Comparison of ENCODE assay signal across 8 cellular contexts in genomic region chr6:37820713-37821069, GRCh38. TPM values are rescaled to one million over a fixed set of nuclear protein-coding genes. Genes with fewer than 3 reads are reported as not detected.
A peak's percentile ranks its signal among the peaks of the same experiment; 100 is the strongest.
DNase-seq lines count a peak whose midpoint lies in the region; ATAC-seq, FAIRE-seq and TF ChIP-seq lines count a peak whose summit lies in the region.

No MANE protein-coding gene starts in this region.

- peak overlapping the region; percentile 82 for H3K56ac ChIP-seq in mesendoderm (ENCODE audit: low read length)

- H3K9ac ChIP-seq in mesendoderm (ENCODE audit: low read length), result peak overlapping the region; percentile 73

- no peak overlapping the region for H3K23ac ChIP-seq in mesendoderm (ENCODE audit: low read length)

- TF ChIP-seq CTCF in A549 (IDR thresholded peaks at IDR 0.05) (no peak), HFFc6 (IDR thresholded peaks at IDR 0.05) (no peak), bronchial epithelial cell (IDR thresholded peaks at IDR 0.05; ENCODE audit: insufficient read depth, low read length, severe bottlenecking) (no peak), GM10248 (IDR thresholded peaks at IDR 0.05; ENCODE audit: control extremely low read depth, extremely low read depth, low read depth, missing control alignments) (no peak)

- FAIRE-seq in A549 (lab: Jason Lieb, UNC) (no peak), bronchial epithelial cell (lab: Jason Lieb, UNC) (no peak)

- H3K4ac ChIP-seq in mesendoderm (ENCODE audit: low read depth, low read length), result no peak overlapping the region

- H3K79me2 ChIP-seq in mesendoderm (ENCODE audit: control insufficient read depth, insufficient read depth, low read length), result peaks cover 38% of the 10 kb centered on the region

- H3K27me3 Mint-ChIP-seq in HFFc6 (ENCODE audit: insufficient read depth), result no peaks in the 10 kb centered on the region

- TF ChIP-seq EP300 in A549 (IDR thresholded peaks at IDR 0.05), result no peak

- H2BK5ac ChIP-seq in mesendoderm (ENCODE audit: low read length), result no peak overlapping the region

- H3K4me1 Mint-ChIP-seq in HFFc6 (ENCODE audit: low read depth), result peaks cover 54% of the 10 kb centered on the region

- H3K36me3 ChIP-seq in bronchial epithelial cell (ENCODE audit: control insufficient read depth, insufficient read depth, low read length) (no peaks in the 10 kb centered on the region), mesendoderm (ENCODE audit: control insufficient read depth, insufficient read depth, low read length) (no peaks in the 10 kb centered on the region)

- H3K18ac ChIP-seq in mesendoderm (ENCODE audit: low read length), result peak overlapping the region; percentile 99

- no peaks in the 10 kb centered on the region for H3K9me3 ChIP-seq in A549

- no peaks in the 10 kb centered on the region for H3K9me3 Mint-ChIP-seq in HFFc6

- H3K4me1 ChIP-seq in A549, result peaks cover 35% of the 10 kb centered on the region
- H3K4me1 ChIP-seq in mesendoderm (ENCODE audit: control insufficient read depth, low read depth, low read length), result peaks cover 6% of the 10 kb centered on the region

- ATAC-seq in A549 (no peak), left lobe of liver (no peak)

- no peaks in the 10 kb centered on the region for H3K36me3 Mint-ChIP-seq in HFFc6 (ENCODE audit: low read depth)

- CTCF ChIA-PET in A549 (lab: Yijun Ruan, JAX) (interaction anchor here (1.0 kb wide), 1 partner anchor 10 kb away, joined by 3 read pairs; no protein-coding TSS in a partner anchor), GM10248 (lab: Yijun Ruan, JAX) (interaction anchor here (0.9 to 1.3 kb wide), 4 partner anchors 11 to 953 kb away, joined by 3 to 4 read pairs (median 4); no protein-coding TSS in a partner anchor)

- peak overlapping the region; percentile 98 to 100 for H3K27ac ChIP-seq in A549
- H3K27ac ChIP-seq in mesendoderm (ENCODE audit: low read depth, low read length), result peak overlapping the region; percentile 27

- H3K27ac Mint-ChIP-seq in HFFc6, result peak overlapping the region; percentile 76

- no peak for TF ChIP-seq POLR2A in A549 (IDR thresholded peaks at IDR 0.05; ENCODE audit: low read length)

- H3K4me3 ChIP-seq in A549, result peak overlapping the region; percentile 62
- peak overlapping the region; percentile 72 for H3K4me3 ChIP-seq in bronchial epithelial cell (ENCODE audit: low read depth, low read length)
- H3K4me3 ChIP-seq in mesendoderm (ENCODE audit: low read length), result peak overlapping the region; percentile 71

- POLR2A ChIA-PET in A549 (lab: Yijun Ruan, JAX) (interaction anchor here (0.9 kb wide), 1 partner anchor 11 kb away, joined by 5 read pairs; no protein-coding TSS in a partner anchor), GM10248 (lab: Yijun Ruan, JAX) (interaction anchor here (0.8 kb wide), 1 partner anchor 38 kb away, joined by 3 read pairs; no protein-coding TSS in a partner anchor)

- H3K27me3 ChIP-seq in bronchial epithelial cell (ENCODE audit: control insufficient read depth, insufficient read depth, low read length), result no peaks in the 10 kb centered on the region
- H3K27me3 ChIP-seq in mesendoderm (ENCODE audit: insufficient read depth, low read length, poor library complexity), result no peaks in the 10 kb centered on the region

- intact Hi-C loops in posterior vena cava (cut with DNase I), result no loop called here

- H2AK5ac ChIP-seq in mesendoderm (ENCODE audit: low read length), result no peak overlapping the region

- no peak overlapping the region for H2BK120ac ChIP-seq in mesendoderm (ENCODE audit: low read depth, low read length)

- 28% methylated on average over 3 of the region's 3 CpGs for WGBS in A549 (ENCODE audit: missing lambda C conversion rate)
- no CpG with 5 or more reads among the region's 3 CpGs for WGBS in mesendoderm (ENCODE audit: extremely low coverage, insufficient coverage, low lambda C conversion rate)

- no peak for TF ChIP-seq RAD21 in A549 (conservative IDR thresholded peaks at IDR 0.05 in 1 of 2, IDR thresholded peaks at IDR 0.05 in 1 of 2)

- no peak overlapping the region for H4K8ac ChIP-seq in mesendoderm (ENCODE audit: low read depth, low read length)

- peak overlapping the region; percentile 80 for H3K4me2 ChIP-seq in A549
- H3K4me2 ChIP-seq in mesendoderm (ENCODE audit: low read length), result peak overlapping the region; percentile 59

- peak overlapping the region; percentile 85 for H3K4me3 Mint-ChIP-seq in HFFc6

- H2BK15ac ChIP-seq in mesendoderm (replicated peaks; ENCODE audit: low read depth), result no peak overlapping the region

- no peak overlapping the region for H4K5ac ChIP-seq in mesendoderm (ENCODE audit: low read length)

- peaks cover 6% of the 10 kb centered on the region for H3K79me1 ChIP-seq in mesendoderm (ENCODE audit: low read length)

- DNase-seq in A549 (ENCODE audit: low read depth in 1 of 2, low spot score in 1 of 2), result no peak
- DNase-seq in HFFc6, result no peak
- no peak for DNase-seq in bronchial epithelial cell (ENCODE audit: low read depth)
- DNase-seq in mesendoderm, result peak; percentile 16
- DNase-seq in GM10248 (ENCODE audit: extremely low spot score), result no peak
- DNase-seq in posterior vena cava (ENCODE audit: low spot score), result no peak
- no peak for DNase-seq in left lobe of liver (ENCODE audit: low spot score)
- DNase-seq in MV-4-11 (lab: John Stamatoyannopoulos, UW), result no peak

TF ChIP-seq in A549, 52 proteins besides CTCF, POLR2A, EP300 and RAD21:
- no peak for TF ChIP-seq BHLHE40 (IDR thresholded peaks at IDR 0.05; ENCODE audit: low read depth, low read length)
- TF ChIP-seq, protein P1, sequence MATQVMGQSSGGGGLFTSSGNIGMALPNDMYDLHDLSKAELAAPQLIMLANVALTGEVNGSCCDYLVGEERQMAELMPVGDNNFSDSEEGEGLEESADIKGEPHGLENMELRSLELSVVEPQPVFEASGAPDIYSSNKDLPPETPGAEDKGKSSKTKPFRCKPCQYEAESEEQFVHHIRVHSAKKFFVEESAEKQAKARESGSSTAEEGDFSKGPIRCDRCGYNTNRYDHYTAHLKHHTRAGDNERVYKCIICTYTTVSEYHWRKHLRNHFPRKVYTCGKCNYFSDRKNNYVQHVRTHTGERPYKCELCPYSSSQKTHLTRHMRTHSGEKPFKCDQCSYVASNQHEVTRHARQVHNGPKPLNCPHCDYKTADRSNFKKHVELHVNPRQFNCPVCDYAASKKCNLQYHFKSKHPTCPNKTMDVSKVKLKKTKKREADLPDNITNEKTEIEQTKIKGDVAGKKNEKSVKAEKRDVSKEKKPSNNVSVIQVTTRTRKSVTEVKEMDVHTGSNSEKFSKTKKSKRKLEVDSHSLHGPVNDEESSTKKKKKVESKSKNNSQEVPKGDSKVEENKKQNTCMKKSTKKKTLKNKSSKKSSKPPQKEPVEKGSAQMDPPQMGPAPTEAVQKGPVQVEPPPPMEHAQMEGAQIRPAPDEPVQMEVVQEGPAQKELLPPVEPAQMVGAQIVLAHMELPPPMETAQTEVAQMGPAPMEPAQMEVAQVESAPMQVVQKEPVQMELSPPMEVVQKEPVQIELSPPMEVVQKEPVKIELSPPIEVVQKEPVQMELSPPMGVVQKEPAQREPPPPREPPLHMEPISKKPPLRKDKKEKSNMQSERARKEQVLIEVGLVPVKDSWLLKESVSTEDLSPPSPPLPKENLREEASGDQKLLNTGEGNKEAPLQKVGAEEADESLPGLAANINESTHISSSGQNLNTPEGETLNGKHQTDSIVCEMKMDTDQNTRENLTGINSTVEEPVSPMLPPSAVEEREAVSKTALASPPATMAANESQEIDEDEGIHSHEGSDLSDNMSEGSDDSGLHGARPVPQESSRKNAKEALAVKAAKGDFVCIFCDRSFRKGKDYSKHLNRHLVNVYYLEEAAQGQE (IDR thresholded peaks at IDR 0.05), result no peak
- no peak for TF ChIP-seq JUNB (IDR thresholded peaks at IDR 0.05)
- TF ChIP-seq ZNF302 (CRISPR knock-in tag; IDR thresholded peaks at IDR 0.05), result no peak
- no peak for TF ChIP-seq RFX5 (IDR thresholded peaks at IDR 0.05)
- no peak for TF ChIP-seq HDAC2 (IDR thresholded peaks at IDR 0.05)
- TF ChIP-seq CBX2 (IDR thresholded peaks at IDR 0.05; ENCODE audit: borderline replicate concordance, low read depth), result no peak
- TF ChIP-seq HOXB13 (CRISPR knock-in tag; IDR thresholded peaks at IDR 0.05; ENCODE audit: low read depth), result no peak
TF ChIP-seq in A549: peak in this region for 0.

RNA-seq across cellular contexts. Expression of gene ZFAND3, which starts 1.2 kb away (rescaled TPM):
- polyA plus RNA-seq in A549 (2011; rRNA removed), result 12.0 and 21.4 TPM in 2 replicates
- polyA plus RNA-seq in A549 (2012; cell fraction: cytosol; rRNA removed), result 7.9 and 10.6 TPM in 2 replicates
- 8.3 and 14.5 TPM in 2 replicates for polyA plus RNA-seq in A549 (2012; cell fraction: nucleus; rRNA removed)
- 50.0 to 53.4 TPM (median 52.4 TPM) in 3 replicates for polyA plus RNA-seq in A549 (2017; fragmentation: RNase III; extraction: RNeasy Plus Mini Kit Qiagen cat#74134 plus additional on column Dnase treatment)
- polyA minus RNA-seq in A549 (2011; rRNA and poly(A)+ RNA removed), result 19.3 and 27.2 TPM in 2 replicates
- 10 to 100 TPM; 75.2 to 93.2 (median 87.0) TPM for total RNA-seq in HFFc6 (2021; fragmentation: NEBNext Ultra II Directional; extraction: Animal tissue kit (Norgen Biotek cat#: 25700))
- 25.5 and 41.3 TPM in 2 replicates for total RNA-seq in bronchial epithelial cell
- 37.9 TPM for polyA plus RNA-seq in mesendoderm (2013, experiment 1 of 2)
- polyA plus RNA-seq in mesendoderm (2013, experiment 2 of 2), result 41.6 TPM
- 10 to 100 TPM; 53.8 to 69.3 TPM for total RNA-seq in posterior vena cava
- total RNA-seq in left lobe of liver, result 41.0 TPM
